ENCODE assay signal across 8 cellular contexts in the genomic region with DNA sequence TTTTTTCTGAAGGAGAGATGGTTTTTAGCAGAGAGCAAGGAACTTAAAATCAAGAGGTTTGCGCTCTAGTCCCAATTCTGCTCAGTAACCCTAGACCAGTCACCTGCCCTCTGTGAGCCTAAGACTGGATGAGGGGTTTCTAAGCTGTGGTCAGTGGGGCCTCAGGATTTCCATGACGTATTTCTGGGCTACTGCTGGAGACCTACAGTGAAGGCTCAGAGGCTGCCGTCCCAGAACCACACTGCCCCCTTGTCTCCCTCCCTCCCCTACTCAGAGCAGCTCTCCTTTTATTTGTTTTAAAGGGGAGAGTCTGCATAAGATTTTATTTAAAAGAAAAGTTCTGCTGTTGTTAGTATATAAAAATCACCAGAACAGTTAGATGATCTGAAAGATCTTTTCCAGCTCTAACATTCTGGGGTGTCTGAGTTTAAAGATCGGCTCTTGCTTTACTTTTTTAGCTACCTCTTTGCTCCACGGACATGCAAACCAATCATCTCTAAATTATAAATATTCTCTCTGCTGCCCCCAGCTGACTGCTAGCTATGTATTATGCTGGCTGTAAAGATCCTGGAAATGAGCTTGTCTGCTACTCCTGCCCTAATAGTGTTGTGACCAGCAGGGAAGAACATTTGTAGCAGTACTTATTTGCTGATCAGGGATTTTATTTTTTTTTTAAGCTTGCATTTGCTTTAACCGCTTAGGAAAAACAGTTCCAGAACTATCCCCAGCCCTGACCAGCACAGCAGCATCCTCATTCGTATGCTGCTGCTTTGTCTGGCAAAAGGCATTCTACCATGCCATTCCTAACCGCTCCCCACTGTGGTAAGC. TPM values are rescaled to one million over a fixed set of nuclear protein-coding genes. Genes with fewer than 3 reads are reported as not detected.
A peak's percentile ranks its signal among the peaks of the same experiment; 100 is the strongest.
DNase-seq lines count a peak whose midpoint lies in the region; ATAC-seq and TF ChIP-seq lines count a peak whose summit lies in the region.

No MANE protein-coding gene starts in this region.

- DNase-seq in DND-41 (no peak), cerebellar cortex (ENCODE audit: low spot score) (peak; percentile 91), lung (ENCODE audit: low spot score) (peak; percentile 27)

- H3K27me3 ChIP-seq in DND-41 (ENCODE audit: insufficient read depth, low read length, poor library complexity) (peaks cover 12% of the 10 kb centered on the region), OCI-LY1 (ENCODE audit: insufficient read depth, low read length) (peaks cover 5% of the 10 kb centered on the region; the same call in 1 of the 2 replicates), lung (ENCODE audit: control insufficient read depth, insufficient read depth) (no peaks in the 10 kb centered on the region)

- H3K4me2 ChIP-seq in DND-41 (ENCODE audit: insufficient read depth, low read length) (no peak overlapping the region), OCI-LY1 (ENCODE audit: low read length) (peak overlapping the region; percentile 56)

- no peaks in the 10 kb centered on the region for H3F3A ChIP-seq in OCI-LY1 (ENCODE audit: insufficient read depth, low read length)

- H3K27ac ChIP-seq in DND-41 (ENCODE audit: low read length) (no peak overlapping the region), OCI-LY1 (ENCODE audit: low read depth, low read length, poor library complexity, severe bottlenecking) (no peak overlapping the region), lung (ENCODE audit: low read depth in 1 of 2, low read length in 1 of 2) (no peak overlapping the region)

- TF ChIP-seq CTCF in DND-41 (IDR thresholded peaks at IDR 0.05; ENCODE audit: borderline replicate concordance, extremely low read depth, low read length, poor library complexity, severe bottlenecking) (peak; percentile 38), OCI-LY1 (IDR thresholded peaks at IDR 0.05; ENCODE audit: low read length) (peak; percentile 44), lung (IDR thresholded peaks at IDR 0.05; ENCODE audit: control extremely low read depth, extremely low read depth) (no peak)

- H3K79me2 ChIP-seq in DND-41 (ENCODE audit: insufficient read depth, low read length) = no peaks in the 10 kb centered on the region
- no peaks in the 10 kb centered on the region for H3K79me2 ChIP-seq in OCI-LY1 (ENCODE audit: insufficient read depth, low read length)

- H3K36me3 ChIP-seq in DND-41 (ENCODE audit: insufficient read depth, low read length) (no peaks in the 10 kb centered on the region), OCI-LY1 (ENCODE audit: insufficient read depth, low read length) (no peaks in the 10 kb centered on the region), lung (ENCODE audit: control insufficient read depth in 2 of 2, insufficient read depth in 2 of 2, low read length in 2 of 2) (no peaks in the 10 kb centered on the region)

- H3K9ac ChIP-seq in DND-41 (ENCODE audit: low read depth, low read length) (no peak overlapping the region), OCI-LY1 (ENCODE audit: low read length) (no peak overlapping the region)

- H2AFZ ChIP-seq in DND-41 (ENCODE audit: low read depth, low read length) (no peak overlapping the region), OCI-LY1 (ENCODE audit: low read length) (0 out of 2 replicates have a peak overlapping the region, but pooled peaks have one; percentile 49)

- 42 to 43% methylated on average over 8 of the region's 8 CpGs for WGBS in lung, 2 donors

- H3K9me2 ChIP-seq in OCI-LY1 (ENCODE audit: low read depth, low read length) = no peaks in the 10 kb centered on the region

- ATAC-seq in DND-41 (ENCODE audit: insufficient read depth, low read depth) (no peak), HG02798 (IDR thresholded peaks at IDR 0.05; ENCODE audit: poor library complexity, unreplicated experiment) (peak; percentile 57), lung (ENCODE audit: insufficient read depth, low FRiP score) (no peak), HG03442 (IDR thresholded peaks at IDR 0.05; ENCODE audit: unreplicated experiment) (no peak), HG02852 (IDR thresholded peaks at IDR 0.05; ENCODE audit: unreplicated experiment) (no peak), HG03565 (IDR thresholded peaks at IDR 0.05; ENCODE audit: unreplicated experiment) (no peak)

- no peaks in the 10 kb centered on the region for H3K4me1 ChIP-seq in DND-41 (ENCODE audit: insufficient read depth, low read length)
- H3K4me1 ChIP-seq in OCI-LY1 (ENCODE audit: insufficient read depth, low read length, severe bottlenecking) = peaks cover 5% of the 10 kb centered on the region
- no peaks in the 10 kb centered on the region for H3K4me1 ChIP-seq in lung (ENCODE audit: control insufficient read depth in 2 of 2, insufficient read depth in 2 of 2, low read length in 2 of 2)

- H3K4me3 ChIP-seq in DND-41 (ENCODE audit: low read depth in 1 of 2, low read length in 2 of 2) (no peak overlapping the region), OCI-LY1 (ENCODE audit: low read depth, low read length, poor library complexity, severe bottlenecking) (no peak overlapping the region), lung (no peak overlapping the region)

- H3K9me3 ChIP-seq in DND-41 (ENCODE audit: insufficient read depth, low read length, severe bottlenecking) (no peaks in the 10 kb centered on the region), OCI-LY1 (ENCODE audit: low read length) (no peaks in the 10 kb centered on the region), lung (ENCODE audit: control insufficient read depth in 2 of 2, insufficient read depth in 1 of 2, low read length in 1 of 2) (no peaks in the 10 kb centered on the region)

- H4K20me1 ChIP-seq in DND-41 (ENCODE audit: insufficient read depth, low read length) (no peaks in the 10 kb centered on the region), OCI-LY1 (ENCODE audit: insufficient read depth, low read length) (no peaks in the 10 kb centered on the region)

RNA-seq across cellular contexts. Expression of a gene that starts 28.6 kb away (rescaled TPM):
- total RNA-seq in lung = 10 to 100 TPM; 73.4 to 86.8 TPM
- 100 to 1,000 TPM; 119 to 341 TPM for polyA plus RNA-seq in lung
